1 cellular context compared by ENCODE assay signal in genomic region chr12:30972035-30972434, GRCh38.
TF ChIP-seq lines count a peak whose summit lies in the region.

No MANE protein-coding gene starts in this region.

TF ChIP-seq in H1, 55 proteins besides CTCF, POLR2A, EP300 and RAD21 (continued from another document):
- no peak for TF ChIP-seq JUND (IDR thresholded peaks at IDR 0.05; ENCODE audit: low read length)
- no peak for TF ChIP-seq KDM5A (IDR thresholded peaks at IDR 0.05; ENCODE audit: low read length)
- no peak for TF ChIP-seq GTF2F1 (IDR thresholded peaks at IDR 0.05; ENCODE audit: borderline replicate concordance, low read depth, low read length)
